ENCODE assay signal across 8 cellular contexts in genomic region chr2:69643602-69644505, GRCh38. TPM values are rescaled to one million over a fixed set of nuclear protein-coding genes. Genes with fewer than 3 reads are reported as not detected.
A peak's percentile ranks its signal among the peaks of the same experiment; 100 is the strongest.
DNase-seq lines count a peak whose midpoint lies in the region; ATAC-seq, FAIRE-seq and TF ChIP-seq lines count a peak whose summit lies in the region.

AAK1 (minus strand) TSS chr2:69643739; CDS start chr2:69643040, 699 bp downstream.

- FAIRE-seq in endothelial cell of umbilical vein (lab: Jason Lieb, UNC) = peak; percentile 76

- H3K4me2 ChIP-seq in OCI-LY3 (ENCODE audit: low read length) = peak within 1 kb of the TSS; percentile 97
- H3K4me2 ChIP-seq in endothelial cell of umbilical vein (ENCODE audit: insufficient read depth, low read length) = peak within 1 kb of the TSS; percentile 97

- peak; percentile 62 for TF ChIP-seq POLR2A in endothelial cell of umbilical vein (IDR thresholded peaks at IDR 0.05; ENCODE audit: low read depth, low read length)

- H2AFZ ChIP-seq in OCI-LY3 (ENCODE audit: low read depth, low read length) (peak within 1 kb of the TSS; percentile 99), endothelial cell of umbilical vein (ENCODE audit: low read depth, low read length) (peak within 1 kb of the TSS; percentile 98)

- dilution Hi-C loops in endothelial cell of umbilical vein (cut with MboI; ENCODE audit: extremely low pct_ligation_motif_present, low sequenced_read_pairs) = no loop called here

- H3K4me3 ChIP-seq in OCI-LY3 (ENCODE audit: low read length) (peak within 1 kb of the TSS; percentile 96), endothelial cell of umbilical vein (replicated peaks in 1 of 3; ENCODE audit: insufficient read depth in 1 of 3, low read depth in 1 of 3, low read length in 3 of 3) (peak within 1 kb of the TSS; percentile 86 to 97 (median 89))

- POLR2A ChIA-PET in endothelial cell of umbilical vein (lab: Charles Lee) = interaction anchor here (0.6 to 1.8 kb wide), 3 partner anchors 30 to 268 kb away, joined by 4 to 12 read pairs (median 10); no protein-coding TSS in a partner anchor

- peak; percentile 31 for ATAC-seq in GM21447 (IDR thresholded peaks at IDR 0.05; ENCODE audit: unreplicated experiment)

- H3K79me2 ChIP-seq in OCI-LY3 (ENCODE audit: low read length) = no peaks in the 10 kb centered on the region
- H3K79me2 ChIP-seq in endothelial cell of umbilical vein (ENCODE audit: control insufficient read depth, insufficient read depth, low read length) = peaks cover 45% of the 10 kb centered on the region

- H3K27ac ChIP-seq in OCI-LY3 (ENCODE audit: low read length) = peak within 1 kb of the TSS; percentile 79
- peak within 1 kb of the TSS; percentile 88 for H3K27ac ChIP-seq in endothelial cell of umbilical vein (ENCODE audit: insufficient read depth, low read depth, low read length)

- intact Hi-C loops in endothelial cell of umbilical vein (cut with micrococcal nuclease) = loop anchor here (1.0 to 2.0 kb wide), 3 partner anchors 25 to 85 kb away; no protein-coding TSS in a partner anchor

- BruUV-seq in endothelial cell of umbilical vein (replicated peaks; lab: Mats Ljungman, UMichigan) = no TSS peak

- H3K9me3 ChIP-seq in OCI-LY3 (ENCODE audit: insufficient read depth, low read length) (no peaks in the 10 kb centered on the region), endothelial cell of umbilical vein (replicated peaks; ENCODE audit: control insufficient read depth, insufficient read depth, low read length) (no peaks in the 10 kb centered on the region)

- TF ChIP-seq CTCF in OCI-LY3 (IDR thresholded peaks at IDR 0.05; ENCODE audit: low read depth, low read length) = no peak
- no peak for TF ChIP-seq CTCF in endothelial cell of umbilical vein (IDR thresholded peaks at IDR 0.05; ENCODE audit: extremely low read depth in 1 of 2, insufficient read depth in 1 of 2, low read depth in 1 of 2, low read length in 2 of 2)

- H4K20me1 ChIP-seq in OCI-LY3 (ENCODE audit: insufficient read depth, low read length) (no peaks in the 10 kb centered on the region), endothelial cell of umbilical vein (replicated peaks; ENCODE audit: control insufficient read depth, extremely low read depth, insufficient read depth, low read length) (peaks cover 2% of the 10 kb centered on the region)

- H3K9me1 ChIP-seq in endothelial cell of umbilical vein (replicated peaks; ENCODE audit: control insufficient read depth, extremely low read depth, insufficient read depth, low read length) = no peaks in the 10 kb centered on the region

- peaks cover 53% of the 10 kb centered on the region for H3K27me3 ChIP-seq in OCI-LY3 (ENCODE audit: low read depth, low read length)
- no peaks in the 10 kb centered on the region for H3K27me3 ChIP-seq in endothelial cell of umbilical vein (ENCODE audit: control insufficient read depth in 2 of 2, insufficient read depth in 2 of 2, low read length in 2 of 2)

- H3K9ac ChIP-seq in OCI-LY3 (ENCODE audit: low read length) = peak within 1 kb of the TSS; percentile 93
- H3K9ac ChIP-seq in endothelial cell of umbilical vein (replicated peaks; ENCODE audit: extremely low read depth, insufficient read depth, low read length) = peak within 1 kb of the TSS; percentile 93

- peak; percentile 76 for DNase-seq in COR-L47 (lab: John Stamatoyannopoulos, UW)
- peak; percentile 89 for DNase-seq in HuH-7 (ENCODE audit: low spot score)
- peak; percentile 68 for DNase-seq in activated T-cell treated with anti-CD3 and anti-CD28 coated beads for 1 hour (ENCODE audit: low read depth)
- peak; percentile 93 for DNase-seq in endothelial cell of umbilical vein (ENCODE audit: low read depth, low spot score)
- peak; percentile 94 for DNase-seq in midbrain (lab: John Stamatoyannopoulos, UW)
- peak; percentile 88 to 89 for DNase-seq in stimulated activated CD8-positive, alpha-beta memory T cell treated with anti-CD3 and anti-CD28 coated beads, Interleukin-15, amount 100 ng/mL, for 48 hours (ENCODE audit: low read depth in 2 of 2)

- CTCF ChIA-PET in endothelial cell of umbilical vein (lab: Charles Lee) = interaction anchor here (0.8 to 4.0 kb wide), 8 partner anchors 39 to 83 kb away, joined by 3 to 24 read pairs (median 4); no protein-coding TSS in a partner anchor

- H3K36me3 ChIP-seq in OCI-LY3 (replicated peaks; ENCODE audit: low read depth, low read length) (no peaks in the 10 kb centered on the region), endothelial cell of umbilical vein (ENCODE audit: control insufficient read depth in 2 of 2, extremely low read depth in 1 of 2, insufficient read depth in 2 of 2, low read length in 2 of 2) (peaks cover 2 to 4% of the 10 kb centered on the region in 2 experiments)

- H3K4me1 ChIP-seq in OCI-LY3 (ENCODE audit: low read length) = peaks cover 26% of the 10 kb centered on the region
- peaks cover 35% of the 10 kb centered on the region for H3K4me1 ChIP-seq in endothelial cell of umbilical vein (ENCODE audit: control insufficient read depth, extremely low read depth, insufficient read depth, low read length)

TF ChIP-seq in endothelial cell of umbilical vein, 7 proteins besides CTCF, POLR2A, EP300 and RAD21:
- TF ChIP-seq GATA2 (IDR thresholded peaks at IDR 0.05; ENCODE audit: insufficient read depth, insufficient read length, low read depth, low read length) (no peak), POLR2AphosphoS5 (IDR thresholded peaks at IDR 0.05; ENCODE audit: insufficient read depth, low read depth, low read length) (peak; percentile 68)

RNA-seq across cellular contexts. Expression of gene AAK1, which starts in this region (rescaled TPM):
- total RNA-seq in endothelial cell of umbilical vein = 116 and 127 TPM in 2 replicates
- 29.2 and 31.0 TPM in 2 replicates for polyA plus RNA-seq in endothelial cell of umbilical vein
- polyA plus RNA-seq in endothelial cell of umbilical vein (2011; cell fraction: cytosol; rRNA removed) = 41.4 and 42.4 TPM in 2 replicates
- 86.7 and 94.8 TPM in 2 replicates for polyA plus RNA-seq in endothelial cell of umbilical vein (2011; cell fraction: nucleus; rRNA removed)
- polyA plus RNA-seq in endothelial cell of umbilical vein (2012) = 45.3 and 54.2 TPM in 2 replicates
- 94.4 and 98.8 TPM in 2 replicates for polyA minus RNA-seq in endothelial cell of umbilical vein
- 11.4 TPM for polyA minus RNA-seq in endothelial cell of umbilical vein (2011; cell fraction: cytosol; rRNA and poly(A)+ RNA removed)
- polyA minus RNA-seq in endothelial cell of umbilical vein (2011; cell fraction: nucleus; rRNA and poly(A)+ RNA removed) = 152 and 180 TPM in 2 replicates

Comparison
In these comparisons a context has a peak if more than half of its experiments do, and no peak if none do; other contexts are left out.
1. Peak in every context shown above with its lines: DNase-seq, ATAC-seq, H3K4me3 ChIP-seq and H3K27ac ChIP-seq.